18 cellular contexts compared by ENCODE assay signal in the genomic region with DNA sequence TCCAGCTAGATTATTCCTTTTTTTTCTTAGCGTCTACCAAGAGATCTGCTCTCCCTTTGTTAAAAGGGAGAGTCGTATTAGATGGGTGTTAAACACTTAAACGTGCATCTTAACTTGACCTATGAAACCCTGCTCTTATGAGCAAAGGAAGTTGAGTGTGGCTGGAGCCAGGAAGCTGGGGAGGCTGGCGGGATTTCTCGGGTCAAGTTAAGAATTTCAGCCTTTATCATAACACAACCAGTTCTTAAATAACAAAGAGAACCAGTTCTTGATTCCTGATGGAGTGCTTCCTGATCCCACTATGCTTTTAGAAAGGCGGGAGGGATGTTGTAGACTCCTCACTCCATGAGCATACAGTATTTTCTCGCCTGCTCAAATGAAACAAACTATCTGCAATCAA.
"Had no signal": no experiment of that assay in that cellular context is flagged by ENCODE, and none has a peak within 500 bp of the region (broad histone marks: within the 10 kb centered on the region; RNA-seq: fewer than 3 reads in every experiment).

No MANE protein-coding gene starts in this region.

- H3K27ac ChIP-seq: foreskin keratinocyte, prostate gland, right atrium auricular region, tibial nerve had no signal

- ATAC-seq: foreskin keratinocyte, left ventricle myocardium superior had no signal

- H3K4me1 ChIP-seq: prostate gland had no signal

- H3K9me3 ChIP-seq: prostate gland, right atrium auricular region had no signal

- H3K36me3 ChIP-seq: prostate gland had no signal

- H3K27me3 ChIP-seq: foreskin keratinocyte, right atrium auricular region, tibial nerve had no signal

- DNase-seq: activated CD4-positive, alpha-beta T cell treated with anti-CD3 and anti-CD28 coated beads, Interleukin-2, amount 50 U/mL, for 4 hours; activated effector memory CD4-positive, alpha-beta T cell treated with Interleukin-2 at 50 U/mL for 16 hours; activated naive CD4-positive, alpha-beta T cell treated with anti-CD3 and anti-CD28 coated beads, Interleukin-2, amount 10 ng/mL, durations not matched to agents 7 days and 5 days; activated T-cell treated with anti-CD3 and anti-CD28 coated beads, Interleukin-2, amount 50 U/mL, for 48 hours; amygdala; effector CD4-positive, alpha-beta T cell; erythroblast; foreskin keratinocyte; left ventricle myocardium superior; stimulated activated CD4-positive, alpha-beta T cell treated with anti-CD3 and anti-CD28 coated beads, Interleukin-12 subunit alpha, Interleukin-12 subunit beta, amount 100 ng/mL, for 4 hours; stimulated activated CD4-positive, alpha-beta T cell treated with anti-CD3 and anti-CD28 coated beads, Interleukin-4, amount 100 ng/mL, for 4 hours; stimulated activated naive CD8-positive, alpha-beta T cell treated with anti-CD3 and anti-CD28 coated beads, Interleukin-15, amount 100 ng/mL, for 72 hours; T-helper 1 cell; T-helper 9 cell had no signal

- H3K27me3 Mint-ChIP-seq: activated naive CD4-positive, alpha-beta T cell treated with anti-CD3 and anti-CD28 coated beads, Interleukin-2, amount 10 ng/mL, durations not matched to agents 7 days and 5 days; stimulated activated naive CD8-positive, alpha-beta T cell treated with anti-CD3 and anti-CD28 coated beads, Interleukin-15, amount 100 ng/mL, for 72 hours had no signal

- H3K9me3 Mint-ChIP-seq: neural crest cell; stimulated activated naive CD8-positive, alpha-beta T cell treated with anti-CD3 and anti-CD28 coated beads, Interleukin-15, amount 100 ng/mL, for 72 hours had no signal

- H3K27ac Mint-ChIP-seq: activated naive CD4-positive, alpha-beta T cell treated with anti-CD3 and anti-CD28 coated beads, Interleukin-2, amount 10 ng/mL, durations not matched to agents 7 days and 5 days had no signal

- H3K4me3 Mint-ChIP-seq: activated naive CD4-positive, alpha-beta T cell treated with anti-CD3 and anti-CD28 coated beads, Interleukin-2, amount 10 ng/mL, durations not matched to agents 7 days and 5 days; neural crest cell; stimulated activated naive CD8-positive, alpha-beta T cell treated with anti-CD3 and anti-CD28 coated beads, Interleukin-15, amount 100 ng/mL, for 72 hours had no signal

- H3K4me3 ChIP-seq: prostate gland, right atrium auricular region, tibial nerve had no signal
